In genomic region chr12:25034676-25035075, GRCh38 we compare ENCODE assay signal across 30 cellular contexts.
DNase-seq lines count a peak whose midpoint lies in the region; ATAC-seq and TF ChIP-seq lines count a peak whose summit lies in the region.
"Had no signal": no experiment of that assay in that cellular context is flagged by ENCODE, and none has a peak within 500 bp of the region (broad histone marks: within the 10 kb centered on the region; RNA-seq: fewer than 3 reads in every experiment).

No MANE protein-coding gene starts in this region.

- H3K4me3 Mint-ChIP-seq in neural progenitor cell: no peak overlapping the region
- H3K4me3 Mint-ChIP-seq: activated naive CD4-positive, alpha-beta T cell treated with anti-CD3 and anti-CD28 coated beads, Interleukin-2, amount 50 U/mL, for 24 hours; CD8-positive, alpha-beta memory T cell; H9 had no signal

- no peaks in the 10 kb centered on the region for H3K79me2 ChIP-seq in neural progenitor cell (ENCODE audit: low read depth)

- H3K27me3 ChIP-seq in adipocyte (replicated peaks; ENCODE audit: control insufficient read depth, insufficient read depth, low read length) (peaks cover 27% of the 10 kb centered on the region), neural progenitor cell (no peaks in the 10 kb centered on the region)
- H3K27me3 ChIP-seq: left lung, spleen, stomach, thyroid gland had no signal

- peaks cover 2% of the 10 kb centered on the region for H3K27me3 Mint-ChIP-seq in neural progenitor cell (ENCODE audit: insufficient read depth, low read depth)

- H3K36me3 ChIP-seq in adipocyte (ENCODE audit: control insufficient read depth, insufficient read depth, low read length, severe bottlenecking): no peaks in the 10 kb centered on the region
- no peaks in the 10 kb centered on the region for H3K36me3 ChIP-seq in neural progenitor cell
- H3K36me3 ChIP-seq: left lung, spleen, stomach, thyroid gland, WERI-Rb-1 had no signal

- no peak overlapping the region for H3K27ac Mint-ChIP-seq in neural progenitor cell
- H3K27ac Mint-ChIP-seq: activated naive CD4-positive, alpha-beta T cell treated with anti-CD3 and anti-CD28 coated beads, Interleukin-2, amount 50 U/mL, for 24 hours; activated T-helper 2 cell treated with anti-CD3 and anti-CD28 coated beads, Interferon-gamma antibody, Interleukin-2, Interleukin-4, amounts not matched to agents 10 μg/mL and 5 μg/mL and 100 μg/mL, durations not matched to agents 14 hours and 24 hours and 36 hours; CD8-positive, alpha-beta memory T cell; H9 had no signal

- H3K9ac ChIP-seq in adipocyte (ENCODE audit: low read length): no peak overlapping the region
- no peak overlapping the region for H3K9ac ChIP-seq in neural progenitor cell

- in situ Hi-C loops in G401 (cut with HindIII; ENCODE audit: low sequenced_read_pairs): no loop called here

- H3K9me3 Mint-ChIP-seq in neural progenitor cell: no peaks in the 10 kb centered on the region
- H3K9me3 Mint-ChIP-seq: activated naive CD4-positive, alpha-beta T cell treated with anti-CD3 and anti-CD28 coated beads, Interleukin-2, amount 50 U/mL, for 24 hours; activated T-helper 2 cell treated with anti-CD3 and anti-CD28 coated beads, Interferon-gamma antibody, Interleukin-2, Interleukin-4, amounts not matched to agents 10 μg/mL and 5 μg/mL and 100 μg/mL, durations not matched to agents 14 hours and 24 hours and 36 hours; CD8-positive, alpha-beta memory T cell; H9 had no signal

- H3K4me1 ChIP-seq in adipocyte (ENCODE audit: control insufficient read depth, insufficient read depth, low read length) (no peaks in the 10 kb centered on the region), neural progenitor cell (no peaks in the 10 kb centered on the region)
- H3K4me1 ChIP-seq: left lung, stomach, thyroid gland had no signal

- H2AFZ ChIP-seq in neural progenitor cell (replicated peaks): peak overlapping the region; percentile 12

- H3K27ac ChIP-seq in neural progenitor cell: no peak overlapping the region
- H3K27ac ChIP-seq: left lung, spleen, stomach, thyroid gland, WERI-Rb-1 had no signal

- H3K9me3 ChIP-seq in adipocyte (ENCODE audit: control insufficient read depth, low read length) (no peaks in the 10 kb centered on the region), neural progenitor cell (ENCODE audit: low read depth) (no peaks in the 10 kb centered on the region)
- H3K9me3 ChIP-seq: left lung, spleen, stomach, thyroid gland had no signal

- H3F3A ChIP-seq in neural progenitor cell (ENCODE audit: low read depth): no peaks in the 10 kb centered on the region

- H3K4me3 ChIP-seq in adipocyte (ENCODE audit: low read length): no peak overlapping the region
- H3K4me3 ChIP-seq in neural progenitor cell: no peak overlapping the region
- H3K4me3 ChIP-seq: left lung, spleen, stomach, thyroid gland had no signal

- no peak overlapping the region for H3K4me2 ChIP-seq in neural progenitor cell

- ATAC-seq in HG02840 (IDR thresholded peaks at IDR 0.05; ENCODE audit: low FRiP score, unreplicated experiment): no peak
- no peak for ATAC-seq in HG03354 (IDR thresholded peaks at IDR 0.05; ENCODE audit: poor library complexity, severe bottlenecking, unreplicated experiment)
- ATAC-seq: left lung, Panc1, right cardiac atrium had no signal

- peak; percentile 99 for DNase-seq in G401 (ENCODE audit: low spot score)
- DNase-seq in NCI-H1694 (lab: John Stamatoyannopoulos, UW): peak; percentile 97
- peak; percentile 35 for DNase-seq in adipocyte (ENCODE audit: low read depth)
- DNase-seq in neural progenitor cell (ENCODE audit: low spot score): no peak
- no peak for DNase-seq in iPS-NIHi11 (ENCODE audit: low spot score)
- DNase-seq: ACHN; activated CD4-positive, alpha-beta T cell treated with anti-CD3 and anti-CD28 coated beads for 4 hours; activated CD8-positive, alpha-beta memory T cell treated with anti-CD3 and anti-CD28 coated beads for 24 hours; activated T-cell treated with anti-CD3 and anti-CD28 coated beads for 4 hours; CD8-positive, alpha-beta memory T cell; erythroblast; H9; left lung; mesenchymal stem cell; NCI-H1092 treated with DMSO at 0.1 percent for 48 hours; NCI-H187 treated with DMSO at 0.1 percent for 48 hours; NCI-H526 treated with DMSO at 0.1 percent for 48 hours; posterior cingulate gyrus; right cardiac atrium; SHP77 treated with DMSO at 0.1 percent for 48 hours; spleen; stimulated activated CD4-positive, alpha-beta T cell treated with anti-CD3 and anti-CD28 coated beads, Interleukin-2, amount 100 ng/mL, for 24 hours; stomach; thyroid gland; WERI-Rb-1 had no signal

- no peak for TF ChIP-seq CTCF in neural progenitor cell (IDR thresholded peaks at IDR 0.05)

- no peaks in the 10 kb centered on the region for H3K36me3 Mint-ChIP-seq in neural progenitor cell
- H3K36me3 Mint-ChIP-seq: activated naive CD4-positive, alpha-beta T cell treated with anti-CD3 and anti-CD28 coated beads, Interleukin-2, amount 50 U/mL, for 24 hours; CD8-positive, alpha-beta memory T cell had no signal

- peaks cover 5% of the 10 kb centered on the region for H3K4me1 Mint-ChIP-seq in neural progenitor cell
- H3K4me1 Mint-ChIP-seq: activated naive CD4-positive, alpha-beta T cell treated with anti-CD3 and anti-CD28 coated beads, Interleukin-2, amount 50 U/mL, for 24 hours; CD8-positive, alpha-beta memory T cell had no signal

- no peaks in the 10 kb centered on the region for H4K20me1 ChIP-seq in neural progenitor cell (ENCODE audit: low read depth)

Comparison
In these comparisons a context has a peak if more than half of its experiments do, and no peak if none do; other contexts are left out.
1. DNase-seq: peak in G401 (single experiment), NCI-H1694 (single experiment) and adipocyte (single experiment); none in neural progenitor cell (single experiment) and iPS-NIHi11 (single experiment).